In the genomic region with DNA sequence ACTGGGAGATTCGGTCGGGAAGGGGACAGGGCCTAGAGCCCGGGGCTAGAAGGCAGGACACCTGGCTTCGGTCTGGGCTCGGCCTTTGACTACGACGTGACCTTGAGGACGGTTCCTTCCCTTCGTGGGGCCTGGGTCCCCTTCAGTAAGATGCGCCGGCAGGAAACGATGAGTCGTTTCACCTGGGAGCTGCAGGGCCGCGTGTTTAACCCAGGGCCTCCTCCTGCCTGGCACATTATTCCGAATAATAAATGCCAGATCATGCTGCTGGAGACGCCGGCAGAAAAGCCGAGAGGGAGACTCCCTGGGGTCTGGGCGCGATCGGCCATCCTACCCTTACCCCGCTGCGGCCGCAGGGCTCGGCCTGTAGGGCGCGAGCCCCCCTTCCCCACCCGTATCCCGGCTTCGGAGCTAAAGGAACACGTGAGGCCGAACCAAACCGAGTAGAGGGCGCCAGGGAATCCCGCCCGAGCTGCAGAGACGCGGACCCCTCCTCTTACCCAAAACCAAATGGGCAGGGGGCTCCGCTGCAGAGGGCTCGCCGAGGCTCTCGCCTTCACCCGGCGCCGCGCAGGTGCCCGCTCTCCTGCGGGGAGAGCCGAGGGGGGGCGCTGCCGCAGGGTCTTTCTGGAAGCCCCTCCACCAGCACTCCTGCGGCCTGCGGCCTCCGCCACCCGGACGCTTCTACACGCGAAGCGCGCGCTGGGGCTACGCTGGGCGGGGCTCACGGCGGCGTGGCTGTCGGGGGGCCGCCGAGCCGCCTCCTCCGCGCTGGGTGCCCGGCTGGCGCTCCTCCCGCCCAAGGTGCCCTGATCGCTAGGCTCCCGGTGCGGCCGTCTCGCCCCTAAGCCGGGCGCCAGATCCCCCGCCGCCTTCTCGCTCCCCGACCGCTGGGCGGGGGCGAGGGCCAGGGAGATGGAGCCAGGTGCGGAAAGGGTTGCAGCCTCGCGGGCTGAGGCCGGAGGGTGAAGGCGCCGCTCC, we compare ENCODE assay signal across 8 cellular contexts. TPM values are rescaled to one million over a fixed set of nuclear protein-coding genes. Genes with fewer than 3 reads are reported as not detected.
DNase-seq lines count a peak whose midpoint lies in the region; ATAC-seq, FAIRE-seq and TF ChIP-seq lines count a peak whose summit lies in the region.

A gene with protein sequence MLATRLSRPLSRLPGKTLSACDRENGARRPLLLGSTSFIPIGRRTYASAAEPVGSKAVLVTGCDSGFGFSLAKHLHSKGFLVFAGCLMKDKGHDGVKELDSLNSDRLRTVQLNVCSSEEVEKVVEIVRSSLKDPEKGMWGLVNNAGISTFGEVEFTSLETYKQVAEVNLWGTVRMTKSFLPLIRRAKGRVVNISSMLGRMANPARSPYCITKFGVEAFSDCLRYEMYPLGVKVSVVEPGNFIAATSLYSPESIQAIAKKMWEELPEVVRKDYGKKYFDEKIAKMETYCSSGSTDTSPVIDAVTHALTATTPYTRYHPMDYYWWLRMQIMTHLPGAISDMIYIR (minus strand): TSS at position 688 of the 981 bp plus-strand sequence. CDS start 9,525 bp downstream, outside the sequence.

- peak within 1 kb of the TSS; percentile 92 for H3K27ac Mint-ChIP-seq in T-helper 17 cell
- no peak within 1 kb of the TSS for H3K27ac Mint-ChIP-seq in astrocyte (ENCODE audit: unreplicated experiment)

- no peaks in the 10 kb centered on the region for H3K36me3 ChIP-seq in astrocyte (ENCODE audit: insufficient read depth, low read length)

- H3K27ac ChIP-seq in astrocyte (ENCODE audit: low read depth, low read length) = peak within 1 kb of the TSS; percentile 59

- peak within 1 kb of the TSS; percentile 92 for H3K4me3 Mint-ChIP-seq in T-helper 17 cell
- H3K4me3 Mint-ChIP-seq in astrocyte (ENCODE audit: unreplicated experiment) = peak within 1 kb of the TSS; percentile 80

- H3K4me3 ChIP-seq in astrocyte (ENCODE audit: insufficient read depth, low read depth, low read length) (peak within 1 kb of the TSS; percentile 73), iPS-18c (ENCODE audit: insufficient read depth, low read depth, low read length) (peak within 1 kb of the TSS; percentile 89)

- H3K4me1 ChIP-seq in astrocyte (ENCODE audit: insufficient read depth, low read length) = peaks cover 18% of the 10 kb centered on the region

- H3K79me2 ChIP-seq in astrocyte (ENCODE audit: insufficient read depth, low read length) = no peaks in the 10 kb centered on the region

- DNase-seq in DMS79 (lab: John Stamatoyannopoulos, UW) (peak; percentile 54), M059J (ENCODE audit: low read depth) (peak; percentile 65), T-helper 17 cell (peak; percentile 40 to 49 (median 41)), astrocyte (ENCODE audit: low read depth) (peak; percentile 2), NCI-H226 (no peak)
- DNase-seq in stimulated activated CD4-positive, alpha-beta T cell treated with anti-CD3 and anti-CD28 coated beads, Interleukin-12 subunit alpha, Interleukin-12 subunit beta, amount 100 ng/mL, for 4 hours = peak; percentile 66

- peak within 1 kb of the TSS; percentile 91 for H3K4me2 ChIP-seq in astrocyte (ENCODE audit: low read length)

- peaks cover 8% of the 10 kb centered on the region for H3K27me3 ChIP-seq in astrocyte (ENCODE audit: insufficient read depth, low read length)

- no peak for FAIRE-seq in astrocyte (lab: Jason Lieb, UNC)

- H3K9me3 Mint-ChIP-seq in astrocyte (ENCODE audit: unreplicated experiment) = peaks cover 11% of the 10 kb centered on the region

- peak within 1 kb of the TSS; percentile 96 for H2AFZ ChIP-seq in astrocyte (ENCODE audit: low read depth, low read length)

- H3K9ac ChIP-seq in astrocyte (ENCODE audit: low read length) = peak within 1 kb of the TSS; percentile 87

- H3K4me1 Mint-ChIP-seq in T-helper 17 cell = peaks cover 31% of the 10 kb centered on the region
- no peaks in the 10 kb centered on the region for H3K4me1 Mint-ChIP-seq in astrocyte (ENCODE audit: low read depth, unreplicated experiment)

- H4K20me1 ChIP-seq in astrocyte (ENCODE audit: insufficient read depth, low read length) = no peaks in the 10 kb centered on the region

- peaks cover 2% of the 10 kb centered on the region for H3K36me3 Mint-ChIP-seq in T-helper 17 cell (ENCODE audit: low read depth)
- H3K36me3 Mint-ChIP-seq in astrocyte (ENCODE audit: low read depth, unreplicated experiment) = peaks cover 3% of the 10 kb centered on the region

- H3K27me3 Mint-ChIP-seq in T-helper 17 cell (peaks cover 16% of the 10 kb centered on the region), astrocyte (ENCODE audit: low read depth, unreplicated experiment) (peaks cover 42% of the 10 kb centered on the region)

- TF ChIP-seq CTCF in astrocyte (IDR thresholded peaks at IDR 0.05; ENCODE audit: insufficient read depth, low read depth, low read length) = no peak

- H3K9me3 ChIP-seq in T-helper 17 cell (ENCODE audit: control insufficient read depth, low read length, poor library complexity, severe bottlenecking) (no peaks in the 10 kb centered on the region), astrocyte (ENCODE audit: insufficient read depth, low read depth, low read length) (no peaks in the 10 kb centered on the region), iPS-18c (ENCODE audit: control insufficient read depth, insufficient read depth, low read length) (peaks cover 2% of the 10 kb centered on the region)

- ATAC-seq in GM21723 (IDR thresholded peaks at IDR 0.05; ENCODE audit: unreplicated experiment) = peak; percentile 41
- peak; percentile 37 for ATAC-seq in T-helper 17 cell

RNA-seq across cellular contexts. Expression of the gene that starts here (rescaled TPM):
- total RNA-seq in M059J (2014; rRNA removed; shearing (Covaris generic)) = 12.4 and 24.7 TPM in 2 replicates
- total RNA-seq in T-helper 17 cell = 10 to 100 TPM; 20.7 to 22.4 TPM
- total RNA-seq in astrocyte = 0.96 and 1.5 TPM in 2 replicates
